ENCODE assay signal across 22 cellular contexts in the genomic region with DNA sequence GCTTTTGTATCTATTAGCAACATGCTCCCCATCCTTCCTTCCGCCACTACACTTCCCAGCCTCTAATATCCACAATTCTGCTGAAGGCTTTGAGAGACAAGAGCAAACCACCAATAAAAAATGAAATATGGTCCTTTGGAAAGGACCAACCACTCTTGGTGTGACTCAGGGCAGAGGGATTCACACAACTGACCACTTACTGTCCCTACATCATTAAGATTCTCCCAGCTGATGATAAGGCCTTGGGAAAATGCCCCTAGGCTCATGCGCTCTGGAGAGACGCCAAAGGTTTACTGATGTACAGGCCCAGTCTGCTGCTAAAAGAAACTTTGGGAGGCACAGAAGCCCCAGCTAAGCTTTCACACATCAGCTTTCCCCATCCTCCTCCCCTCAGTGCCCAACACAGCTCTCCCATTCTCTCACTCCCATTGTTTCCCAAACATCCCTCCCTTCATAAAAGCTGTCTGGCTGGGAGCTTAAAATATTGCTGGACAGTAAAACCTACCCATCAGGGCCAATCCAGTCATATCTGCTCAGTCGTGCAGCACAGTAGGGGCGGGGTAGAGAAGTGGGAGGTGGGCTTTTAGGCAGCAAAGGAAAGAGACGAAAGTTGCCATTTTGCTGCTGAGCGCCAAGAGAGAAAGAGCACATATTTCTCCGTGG. TPM values are rescaled to one million over a fixed set of nuclear protein-coding genes. Genes with fewer than 3 reads are reported as not detected.
DNase-seq lines count a peak whose midpoint lies in the region; ATAC-seq, FAIRE-seq and TF ChIP-seq lines count a peak whose summit lies in the region.
"Had no signal": no experiment of that assay in that cellular context is flagged by ENCODE, and none has a peak within 500 bp of the region (broad histone marks: within the 10 kb centered on the region; RNA-seq: fewer than 3 reads in every experiment).

A gene (plus strand): TSS at position 613 of the 663 bp plus-strand sequence. CDS start 5,161 bp downstream, outside the sequence.

- no peak within 1 kb of the TSS for H3K9ac ChIP-seq in BLaER1 treated with 17β-estradiol and CSF1 and Interleukin-3, amounts not matched to agents 10 nM and 100 nM
- H3K9ac ChIP-seq in Loucy (ENCODE audit: low read depth, low read length, poor library complexity, severe bottlenecking) (no peak within 1 kb of the TSS), H1 (replicated peaks in 1 of 4; ENCODE audit: extremely low read depth in 1 of 4, low read depth in 3 of 4, low read length in 3 of 4) (no peak within 1 kb of the TSS), neural progenitor cell (no peak within 1 kb of the TSS)

- intact Hi-C loops in spleen (cut with DNase I; ENCODE audit: low total_unique reads), result no loop called here

- no peaks in the 10 kb centered on the region for H3K9me2 ChIP-seq in Loucy (replicated peaks; ENCODE audit: low read depth, low read length)

- H3F3A ChIP-seq in Loucy (ENCODE audit: low read depth) (no peaks in the 10 kb centered on the region), neural progenitor cell (ENCODE audit: low read depth) (no peaks in the 10 kb centered on the region)

- H2BK20ac ChIP-seq in H1 (ENCODE audit: low read length), result no peak within 1 kb of the TSS

- CTCF ChIA-PET in H1 (lab: Charles Lee; ENCODE audit: partially characterized antibody), result interaction anchor here (0.5 to 5.5 kb wide), 6 partner anchors 9 to 248 kb away, joined by 3 to 21 read pairs (median 4); no protein-coding TSS in a partner anchor

- peaks cover 0 to 6% (median 0%) of the 10 kb centered on the region in 11 experiments; a peak in 1 of 22 replicates for H3K9me3 ChIP-seq in BLaER1 treated with 17β-estradiol and CSF1 and Interleukin-3, amounts not matched to agents 10 nM and 100 nM (replicated peaks in 1 of 11)
- H3K9me3 ChIP-seq in Loucy (ENCODE audit: insufficient read depth, low read depth, low read length) (no peaks in the 10 kb centered on the region), H1 (ENCODE audit: insufficient read depth in 2 of 2, low read depth in 1 of 2, low read length in 1 of 2) (no peaks in the 10 kb centered on the region), neural progenitor cell (ENCODE audit: low read depth) (no peaks in the 10 kb centered on the region), spleen (no peaks in the 10 kb centered on the region)
- H3K9me3 ChIP-seq: A549, HAP-1 had no signal

- H3K14ac ChIP-seq in H1 (ENCODE audit: insufficient read length), result no peak within 1 kb of the TSS

- no peaks in the 10 kb centered on the region for H3K36me3 ChIP-seq in BLaER1 treated with 17β-estradiol and CSF1 and Interleukin-3, amounts not matched to agents 10 nM and 100 nM
- H3K36me3 ChIP-seq in Loucy (ENCODE audit: insufficient read depth, low read length) (no peaks in the 10 kb centered on the region), H1 (ENCODE audit: control insufficient read depth in 2 of 4, insufficient read depth in 4 of 4, low read length in 3 of 4) (no peaks in the 10 kb centered on the region), neural progenitor cell (no peaks in the 10 kb centered on the region), spleen (no peaks in the 10 kb centered on the region)
- H3K36me3 ChIP-seq: HAP-1 had no signal

- no peak within 1 kb of the TSS for H4K5ac ChIP-seq in H1 (ENCODE audit: insufficient read length, low read depth, low read length)

- POLR2A ChIA-PET in H1 (lab: Charles Lee; ENCODE audit: partially characterized antibody), result no interaction called here

- no peak for FAIRE-seq in H1 (lab: Jason Lieb, UNC)
- FAIRE-seq: A549 had no signal

- no peaks in the 10 kb centered on the region for H3K23me2 ChIP-seq in H1 (ENCODE audit: low read depth, low read length)

- no peak within 1 kb of the TSS for H3K4me3 Mint-ChIP-seq in neural progenitor cell

- TF ChIP-seq RAD21 in H1 (IDR thresholded peaks at IDR 0.05 in 1 of 2, conservative IDR thresholded peaks at IDR 0.05 in 1 of 2; ENCODE audit: low read depth in 2 of 2, low read length in 2 of 2), result no peak

- no peak within 1 kb of the TSS for H2BK12ac ChIP-seq in H1 (ENCODE audit: low read depth, low read length)

- H3K27me3 Mint-ChIP-seq in neural progenitor cell (ENCODE audit: insufficient read depth, low read depth), result peaks cover 9% of the 10 kb centered on the region

- no peak within 1 kb of the TSS for H3K27ac Mint-ChIP-seq in neural progenitor cell

- TF ChIP-seq POLR2A in H1 (IDR thresholded peaks at IDR 0.05; ENCODE audit: control extremely low read depth in 1 of 2, low read depth in 2 of 2, low read length in 2 of 2), result no peak
- no peak for TF ChIP-seq POLR2A in spleen (IDR thresholded peaks at IDR 0.05)

- no peak within 1 kb of the TSS for H2BK120ac ChIP-seq in H1 (replicated peaks; ENCODE audit: low read depth, low read length)

- no peak within 1 kb of the TSS for H3K4me3 ChIP-seq in BLaER1 treated with 17β-estradiol and CSF1 and Interleukin-3, amounts not matched to agents 10 nM and 100 nM
- H3K4me3 ChIP-seq in Loucy (ENCODE audit: low read length, poor library complexity, severe bottlenecking) (no peak within 1 kb of the TSS), H1 (ENCODE audit: extremely low read depth in 1 of 4, insufficient read depth in 2 of 4, low read depth in 3 of 4, low read length in 4 of 4) (no peak within 1 kb of the TSS), neural progenitor cell (no peak within 1 kb of the TSS), spleen (no peak within 1 kb of the TSS)
- H3K4me3 ChIP-seq: A549, HAP-1 had no signal

- no peaks in the 10 kb centered on the region for H3K27me3 ChIP-seq in BLaER1 treated with 17β-estradiol and CSF1 and Interleukin-3, amounts not matched to agents 10 nM and 100 nM
- H3K27me3 ChIP-seq in Loucy (ENCODE audit: insufficient read depth, low read length, poor library complexity, severe bottlenecking) (no peaks in the 10 kb centered on the region), H1 (replicated peaks in 1 of 4; ENCODE audit: control insufficient read depth in 3 of 4, extremely low read depth in 1 of 4, insufficient read depth in 3 of 4, low read length in 3 of 4) (no peaks in the 10 kb centered on the region; a peak in 1 of 7 replicates), neural progenitor cell (no peaks in the 10 kb centered on the region), spleen (replicated peaks in 1 of 7) (peaks cover 0 to 4% (median 0%) of the 10 kb centered on the region in 7 donors)

- H3K79me2 ChIP-seq in Loucy (ENCODE audit: insufficient read depth, low read length), result no peaks in the 10 kb centered on the region
- H3K79me2 ChIP-seq in H1 (ENCODE audit: control insufficient read depth in 1 of 2, insufficient read depth in 2 of 2, low read length in 2 of 2), result no peaks in the 10 kb centered on the region
- H3K79me2 ChIP-seq in neural progenitor cell (ENCODE audit: low read depth), result no peaks in the 10 kb centered on the region

- no peak for TF ChIP-seq EP300 in H1 (IDR thresholded peaks at IDR 0.05; ENCODE audit: borderline replicate concordance in 1 of 2, low read depth in 2 of 2, low read length in 2 of 2)

- H3K4ac ChIP-seq in H1 (replicated peaks; ENCODE audit: insufficient read length, low read depth, low read length), result no peak within 1 kb of the TSS

- no peaks in the 10 kb centered on the region for H4K20me1 ChIP-seq in BLaER1 treated with 17β-estradiol and CSF1 and Interleukin-3, amounts not matched to agents 10 nM and 100 nM
- no peaks in the 10 kb centered on the region for H4K20me1 ChIP-seq in Loucy (ENCODE audit: insufficient read depth, low read length, poor library complexity, severe bottlenecking)
- no peaks in the 10 kb centered on the region for H4K20me1 ChIP-seq in H1 (replicated peaks in 1 of 2; ENCODE audit: control insufficient read depth in 1 of 2, insufficient read depth in 2 of 2, low read length in 2 of 2)
- peaks cover 5% of the 10 kb centered on the region for H4K20me1 ChIP-seq in neural progenitor cell (ENCODE audit: low read depth)

- no peak within 1 kb of the TSS for H3K18ac ChIP-seq in H1 (ENCODE audit: extremely low read depth, low read length)

- H4K91ac ChIP-seq in H1 (replicated peaks; ENCODE audit: insufficient read length, low read length), result no peak within 1 kb of the TSS

- H3K4me1 ChIP-seq in BLaER1 treated with 17β-estradiol and CSF1 and Interleukin-3, amounts not matched to agents 10 nM and 100 nM, result peaks cover 4 to 39% (median 29%) of the 10 kb centered on the region in 10 experiments; a peak in 19 of 20 replicates
- peaks cover 11% of the 10 kb centered on the region for H3K4me1 ChIP-seq in Loucy (ENCODE audit: insufficient read depth, low read length, poor library complexity, severe bottlenecking)
- no peaks in the 10 kb centered on the region for H3K4me1 ChIP-seq in H1 (replicated peaks in 1 of 4; ENCODE audit: control insufficient read depth in 3 of 4, insufficient read depth in 4 of 4, low read length in 3 of 4)
- H3K4me1 ChIP-seq in neural progenitor cell, result peaks cover 8% of the 10 kb centered on the region
- peaks cover 0 to 5% (median 0%) of the 10 kb centered on the region in 6 donors for H3K4me1 ChIP-seq in spleen
- H3K4me1 ChIP-seq: A549, HAP-1 had no signal

- no peak within 1 kb of the TSS for H4K8ac ChIP-seq in H1 (ENCODE audit: extremely low read depth, insufficient read depth, low read length)

- 92% methylated on average over 8 of the region's 8 CpGs; no CpG with 5 or more reads in 1 of the 2 experiments for WGBS in H1 (ENCODE audit: extremely low coverage in 1 of 2, insufficient coverage in 1 of 2, insufficient read length in 1 of 2, insufficient replicate concordance in 2 of 2, low coverage in 1 of 2, low lambda C conversion rate in 2 of 2, missing lambda C conversion rate in 1 of 2), 2 experiments
- 83 to 95% (median 89%) methylated on average over 8 of the region's 8 CpGs for WGBS in spleen, 5 donors

- no peaks in the 10 kb centered on the region for H3K79me1 ChIP-seq in H1 (ENCODE audit: low read depth, low read length)

- DNase-seq in H1 (ENCODE audit: low read depth in 1 of 2, low spot score in 2 of 2), result no peak
- DNase-seq in neural progenitor cell (ENCODE audit: low spot score), result no peak
- DNase-seq in KG1 (lab: John Stamatoyannopoulos, UW), result no peak
- no peak for DNase-seq in spleen
- DNase-seq in stimulated activated CD8-positive, alpha-beta memory T cell treated with anti-CD3 and anti-CD28 coated beads, Interleukin-4, amount 100 ng/mL, for 48 hours, result no peak
- DNase-seq: C1 segment of cervical spinal cord; DMS79; GDM1; NCI-H1105; NCI-H2081; NCI-H2171 treated with DMSO at 0.1 percent for 48 hours; NCI-H748 treated with DMSO at 0.1 percent for 48 hours; NK-92 treated with Interleukin-12 subunit alpha and Interleukin-12 subunit beta, amount 100 ng/mL, for 24 hours; SHP77 treated with DMSO at 0.1 percent for 48 hours had no signal

- H2BK5ac ChIP-seq in H1 (ENCODE audit: low read depth, low read length), result no peak within 1 kb of the TSS

- H2AFZ ChIP-seq in Loucy (ENCODE audit: low read length), result 0 out of 2 replicates have a peak within 1 kb of the TSS, but pooled peaks have one; percentile 55
- peak within 1 kb of the TSS; percentile 40; the same call in 1 of the 2 replicates for H2AFZ ChIP-seq in H1 (ENCODE audit: low read length)
- H2AFZ ChIP-seq in neural progenitor cell (replicated peaks), result peak within 1 kb of the TSS; percentile 18

- H2BK15ac ChIP-seq in H1 (ENCODE audit: low read length), result no peak within 1 kb of the TSS

- H2AK5ac ChIP-seq in H1 (ENCODE audit: low read depth, low read length), result no peak within 1 kb of the TSS

- H3K27ac ChIP-seq in BLaER1 treated with 17β-estradiol and CSF1 and Interleukin-3, amounts not matched to agents 10 nM and 100 nM, result peak within 1 kb of the TSS in 3 of 11 experiments; percentile 3 to 31 (median 15); a peak in 1 of 22 replicates
- no peak within 1 kb of the TSS for H3K27ac ChIP-seq in H1 (ENCODE audit: low read depth, low read length)
- H3K27ac ChIP-seq in neural progenitor cell, result no peak within 1 kb of the TSS
- no peak within 1 kb of the TSS for H3K27ac ChIP-seq in spleen
- H3K27ac ChIP-seq: A549 had no signal

- no peak within 1 kb of the TSS for H3K56ac ChIP-seq in H1 (replicated peaks; ENCODE audit: insufficient read length, low read depth, low read length)

- H3K36me3 Mint-ChIP-seq in neural progenitor cell, result no peaks in the 10 kb centered on the region

- H3K4me2 ChIP-seq in BLaER1 treated with 17β-estradiol and CSF1 and Interleukin-3, amounts not matched to agents 10 nM and 100 nM, result peak within 1 kb of the TSS in 10 of 11 experiments; percentile 33 to 73 (median 54); a peak in 21 of 22 replicates
- H3K4me2 ChIP-seq in Loucy (ENCODE audit: low read depth, low read length, poor library complexity, severe bottlenecking) (no peak within 1 kb of the TSS), H1 (ENCODE audit: insufficient read depth in 1 of 2, low read depth in 2 of 2, low read length in 2 of 2) (no peak within 1 kb of the TSS), neural progenitor cell (no peak within 1 kb of the TSS)
- H3K4me2 ChIP-seq: A549 had no signal

- H3K4me1 Mint-ChIP-seq in neural progenitor cell, result peaks cover 28% of the 10 kb centered on the region

- TF ChIP-seq CTCF in Loucy (conservative IDR thresholded peaks at IDR 0.05; ENCODE audit: low read length), result no peak
- no peak for TF ChIP-seq CTCF in H1 (IDR thresholded peaks at IDR 0.05; ENCODE audit: control extremely low read depth in 1 of 3, insufficient read depth in 1 of 3, low read depth in 1 of 3, low read length in 3 of 3)
- no peak for TF ChIP-seq CTCF in neural progenitor cell (IDR thresholded peaks at IDR 0.05)
- no peak for TF ChIP-seq CTCF in spleen (IDR thresholded peaks at IDR 0.05 in 8 of 11, conservative IDR thresholded peaks at IDR 0.05 in 3 of 11)

- no peak for ATAC-seq in HG03095 (IDR thresholded peaks at IDR 0.05; ENCODE audit: unreplicated experiment)
- ATAC-seq: A549, SK-N-SH treated with all-trans-retinoic acid at 6 μM for 48 hours had no signal

- H3K9me3 Mint-ChIP-seq in neural progenitor cell, result no peaks in the 10 kb centered on the region

- no peak within 1 kb of the TSS for H3K23ac ChIP-seq in H1 (ENCODE audit: insufficient read length)

RNA-seq across cellular contexts. Expression of the gene that starts here (rescaled TPM):
- total RNA-seq in H1 (2021; fragmentation: NEBNext Ultra II Directional; extraction: Animal tissue kit (Norgen Biotek cat#: 25700)), result not detected in 2 replicates
- polyA plus RNA-seq in H1 (2011; rRNA removed) (not detected in 2 replicates), spleen (not detected)
- polyA plus RNA-seq in H1 (2011; cell fraction: cytosol; rRNA removed), result not detected
- polyA plus RNA-seq in H1 (2011; cell fraction: nucleus; rRNA removed), result not detected
- not detected in 4 replicates for polyA plus RNA-seq in H1 (2012, experiment 1 of 2)
- polyA plus RNA-seq in H1 (2012, experiment 2 of 2), result not detected
- not detected for polyA plus RNA-seq in H1 (2013, experiment 1 of 2)
- polyA plus RNA-seq in H1 (2013, experiment 2 of 2), result not detected
- polyA minus RNA-seq in H1 (2011; rRNA and poly(A)+ RNA removed), result not detected in 2 replicates
- polyA minus RNA-seq in H1 (2011; cell fraction: cytosol; rRNA and poly(A)+ RNA removed), result not detected
- not detected for polyA minus RNA-seq in H1 (2011; cell fraction: nucleus; rRNA and poly(A)+ RNA removed)
- total RNA-seq in neural progenitor cell (ENCODE audit: low replicate concordance) (not detected in 2 replicates), spleen (not detected)
- total RNA-seq: LHCN-M2, NCI-H460 had no signal
- polyA plus RNA-seq: A549 had no signal

Comparison
In these comparisons a context has a peak if more than half of its experiments do, and no peak if none do; other contexts are left out.
1. H3K4me2 ChIP-seq: peak in BLaER1 treated with 17β-estradiol and CSF1 and Interleukin-3, amounts not matched to agents 10 nM and 100 nM (10 of 11); none in Loucy (single experiment), H1 (0 of 2) and neural progenitor cell (single experiment).
2. Peak in every context shown above with its lines, with median percentiles within 50 percentile points of each other: H2AFZ ChIP-seq.